ENCODE assay signal across 1 cellular context in the genomic region with DNA sequence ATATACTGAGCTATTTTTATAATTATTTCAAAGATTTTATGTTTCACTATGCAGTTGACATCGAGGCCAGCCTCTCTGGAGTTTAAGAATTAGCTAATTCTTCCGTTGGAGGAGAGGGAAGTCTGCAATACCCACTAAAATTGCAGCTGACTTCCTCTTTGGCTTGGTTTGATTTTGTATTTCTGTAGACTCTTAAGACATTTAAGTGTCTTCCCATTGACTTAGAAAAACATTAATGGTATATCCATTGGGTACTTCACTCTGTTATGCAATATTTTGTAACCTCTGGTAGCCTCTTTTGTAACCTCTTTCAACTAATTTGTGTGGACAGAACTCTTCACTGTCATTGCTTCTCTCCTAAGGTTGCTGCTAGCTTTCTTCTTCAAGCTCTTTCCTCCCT.
TF ChIP-seq lines count a peak whose summit lies in the region.

No MANE protein-coding gene starts in this region.

TF ChIP-seq in HEK293T, 16 proteins besides CTCF, POLR2A, EP300 and RAD21:
- TF ChIP-seq L3MBTL2 (conservative IDR thresholded peaks at IDR 0.05) (no peak), NFRKB (IDR thresholded peaks at IDR 0.05) (no peak), BHLHE40 (IDR thresholded peaks at IDR 0.05; ENCODE audit: borderline replicate concordance) (no peak), ARNT (IDR thresholded peaks at IDR 0.05) (no peak)
- TF ChIP-seq, protein P1, sequence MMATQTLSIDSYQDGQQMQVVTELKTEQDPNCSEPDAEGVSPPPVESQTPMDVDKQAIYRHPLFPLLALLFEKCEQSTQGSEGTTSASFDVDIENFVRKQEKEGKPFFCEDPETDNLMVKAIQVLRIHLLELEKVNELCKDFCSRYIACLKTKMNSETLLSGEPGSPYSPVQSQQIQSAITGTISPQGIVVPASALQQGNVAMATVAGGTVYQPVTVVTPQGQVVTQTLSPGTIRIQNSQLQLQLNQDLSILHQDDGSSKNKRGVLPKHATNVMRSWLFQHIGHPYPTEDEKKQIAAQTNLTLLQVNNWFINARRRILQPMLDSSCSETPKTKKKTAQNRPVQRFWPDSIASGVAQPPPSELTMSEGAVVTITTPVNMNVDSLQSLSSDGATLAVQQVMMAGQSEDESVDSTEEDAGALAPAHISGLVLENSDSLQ (IDR thresholded peaks at IDR 0.05): no peak
